Comparison of ENCODE assay signal across 32 cellular contexts in genomic region chr5:141976176-141976575, GRCh38. TPM values are rescaled to one million over a fixed set of nuclear protein-coding genes. Genes with fewer than 3 reads are reported as not detected.
"Had no signal": no experiment of that assay in that cellular context is flagged by ENCODE, and none has a peak within 500 bp of the region (broad histone marks: within the 10 kb centered on the region; RNA-seq: fewer than 3 reads in every experiment).

No MANE protein-coding gene starts in this region.

- H3K27me3 ChIP-seq: pancreas, suprapubic skin, tibial artery, uterus had no signal

- H3K27ac ChIP-seq: left ventricle myocardium inferior, pancreas, prostate gland, skin epidermis, suprapubic skin, thoracic aorta, tibial artery, uterus had no signal

- H3K27ac Mint-ChIP-seq: memory B cell; naive thymus-derived CD4-positive, alpha-beta T cell; nephron; stimulated activated naive B cell treated with anti-CD40 and anti-IgM and Interleukin-4, amounts not matched to agents 10 μg/mL and 1 μg/mL and 100 μg/mL, for 72 hours; stimulated activated naive CD8-positive, alpha-beta T cell treated with anti-CD3 and anti-CD28 coated beads, Interleukin-15, Interleukin-2, amounts not matched to agents 100 ng/mL and 50 ng/mL, for 24 hours had no signal

- H3K27me3 Mint-ChIP-seq: memory B cell; naive thymus-derived CD4-positive, alpha-beta T cell; stimulated activated naive B cell treated with anti-CD40 and anti-IgM and Interleukin-4, amounts not matched to agents 10 μg/mL and 1 μg/mL and 100 μg/mL, for 72 hours; stimulated activated naive CD8-positive, alpha-beta T cell treated with anti-CD3 and anti-CD28 coated beads, Interleukin-15, Interleukin-2, amounts not matched to agents 100 ng/mL and 50 ng/mL, for 24 hours had no signal

- ATAC-seq: mucosa of descending colon; naive thymus-derived CD4-positive, alpha-beta T cell; pancreas; right cardiac atrium; sciatic nerve; stimulated activated naive B cell treated with anti-CD40 and anti-IgM and Interleukin-4, amounts not matched to agents 10 μg/mL and 1 μg/mL and 100 μg/mL, for 72 hours had no signal

- H3K9me3 ChIP-seq: left ventricle myocardium inferior, mucosa of descending colon, pancreas, prostate gland, suprapubic skin, thoracic aorta, tibial artery, uterus had no signal

- H3K4me3 ChIP-seq: left ventricle myocardium inferior, lung, mucosa of descending colon, pancreas, prostate gland, skin epidermis, suprapubic skin, thoracic aorta, tibial artery, uterus had no signal

- H3K4me1 ChIP-seq: prostate gland, uterus had no signal

- H3K4me1 Mint-ChIP-seq: nephron had no signal

- DNase-seq: hypothalamus; immature natural killer cell; left ventricle myocardium inferior; midbrain; mucosa of descending colon; naive thymus-derived CD4-positive, alpha-beta T cell; pancreas; posterior cingulate gyrus; retina; right cardiac atrium; stimulated activated CD4-positive, alpha-beta T cell treated with anti-CD3 and anti-CD28 coated beads, Interleukin-12 subunit alpha, Interleukin-12 subunit beta, amount 100 ng/mL, for 4 hours; stimulated activated CD4-positive, alpha-beta T cell treated with anti-CD3 and anti-CD28 coated beads, Interleukin-15, amount 100 ng/mL, for 24 hours; stimulated activated CD4-positive, alpha-beta T cell treated with anti-CD3 and anti-CD28 coated beads, Interleukin-2, amount 100 ng/mL, for 24 hours; stimulated activated CD4-positive, alpha-beta T cell treated with anti-CD3 and anti-CD28 coated beads, Interleukin-4, amount 100 ng/mL, for 1 hour; stimulated activated naive B cell treated with anti-CD40 and anti-IgM and Interleukin-4, amounts not matched to agents 10 μg/mL and 1 μg/mL and 100 μg/mL, for 72 hours; tibial artery; trophoblast cell; uterus had no signal

- H3K4me3 Mint-ChIP-seq: immature natural killer cell; memory B cell; naive thymus-derived CD4-positive, alpha-beta T cell; nephron; neural crest cell; stimulated activated naive B cell treated with anti-CD40 and anti-IgM and Interleukin-4, amounts not matched to agents 10 μg/mL and 1 μg/mL and 100 μg/mL, for 72 hours; stimulated activated naive CD8-positive, alpha-beta T cell treated with anti-CD3 and anti-CD28 coated beads, Interleukin-15, Interleukin-2, amounts not matched to agents 100 ng/mL and 50 ng/mL, for 24 hours had no signal

- H3K36me3 ChIP-seq: uterus had no signal

- FAIRE-seq: islet of Langerhans, pancreas had no signal

- H3K9me3 Mint-ChIP-seq: immature natural killer cell; memory B cell; naive thymus-derived CD4-positive, alpha-beta T cell; nephron; neural crest cell; stimulated activated naive B cell treated with anti-CD40 and anti-IgM and Interleukin-4, amounts not matched to agents 10 μg/mL and 1 μg/mL and 100 μg/mL, for 72 hours; stimulated activated naive CD8-positive, alpha-beta T cell treated with anti-CD3 and anti-CD28 coated beads, Interleukin-15, Interleukin-2, amounts not matched to agents 100 ng/mL and 50 ng/mL, for 24 hours had no signal

RNA-seq across cellular contexts. Expression of gene PCDH12, which starts 18.2 kb away (rescaled TPM):
- total RNA-seq: kidney epithelial cell, myocyte, osteoblast had no signal
